1 cellular context compared by ENCODE assay signal in genomic region chr1:207810606-207811295, GRCh38.
A peak's percentile ranks its signal among the peaks of the same experiment; 100 is the strongest.
TF ChIP-seq lines count a peak whose summit lies in the region.

No MANE protein-coding gene starts in this region.

TF ChIP-seq in IMR-90, 13 proteins besides CTCF, POLR2A, EP300 and RAD21:
- TF ChIP-seq USF2 (IDR thresholded peaks at IDR 0.05; ENCODE audit: low read depth, low read length) = no peak
- TF ChIP-seq BHLHE40 (IDR thresholded peaks at IDR 0.05; ENCODE audit: low read depth, low read length) = no peak
- TF ChIP-seq CEBPB (IDR thresholded peaks at IDR 0.05; ENCODE audit: low read depth, low read length) = peak; percentile 23; the same call in 1 of the 2 replicates
- no peak for TF ChIP-seq CHD1 (IDR thresholded peaks at IDR 0.05; ENCODE audit: low read depth, low read length)
- TF ChIP-seq MXI1 (IDR thresholded peaks at IDR 0.05; ENCODE audit: borderline replicate concordance, low read depth, low read length) = no peak
- TF ChIP-seq MAFK (IDR thresholded peaks at IDR 0.05; ENCODE audit: low read depth, low read length) = no peak
